In the genomic region with DNA sequence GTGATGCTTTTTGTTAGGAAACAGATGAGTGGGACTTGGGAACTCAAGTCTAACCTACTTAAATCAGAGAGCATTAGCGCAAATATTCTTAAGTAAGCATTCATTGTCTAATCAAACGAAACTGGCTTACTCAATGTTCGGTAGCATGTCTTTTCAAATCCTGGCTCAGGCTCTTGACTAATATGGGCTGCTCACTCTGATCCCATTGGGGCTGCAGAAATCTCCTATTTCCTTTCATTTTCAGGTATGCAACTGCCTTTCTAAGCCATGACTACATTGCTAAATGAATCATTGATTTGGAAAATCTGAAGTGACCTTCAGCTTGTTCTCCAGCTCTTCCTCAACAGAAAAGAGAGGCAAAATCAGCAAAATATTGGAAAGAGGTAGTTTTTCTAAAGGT, we compare ENCODE assay signal across 28 cellular contexts.
DNase-seq lines count a peak whose midpoint lies in the region; ATAC-seq and TF ChIP-seq lines count a peak whose summit lies in the region.
"Had no signal": no experiment of that assay in that cellular context is flagged by ENCODE, and none has a peak within 500 bp of the region (broad histone marks: within the 10 kb centered on the region; RNA-seq: fewer than 3 reads in every experiment).

No MANE protein-coding gene starts in this region.

- intact Hi-C loops in mammary epithelial cell (cut with micrococcal nuclease): no loop called here

- BruUV-seq in mammary epithelial cell (replicated peaks; lab: Mats Ljungman, UMichigan): no TSS peak

- DNase-seq in DMS53 (lab: John Stamatoyannopoulos, UW) (peak; percentile 8), DMS53 treated with DMSO at 0.1 percent for 48 hours (lab: John Stamatoyannopoulos, UW; ENCODE audit: unreplicated experiment) (no peak), mammary epithelial cell (peak; percentile 5), iris pigment epithelial cell (ENCODE audit: low read depth) (peak; percentile 80), SIG-M5 treated with dmso at 0.1 percent for 504 hours (lab: John Stamatoyannopoulos, UW; ENCODE audit: unreplicated experiment) (no peak), osteoblast (ENCODE audit: insufficient read length, low spot score, missing footprints) (no peak)
- no peak for DNase-seq in activated T-cell treated with anti-CD3 and anti-CD28 coated beads, Interleukin-2, amount 50 U/mL, for 4 hours
- DNase-seq: activated CD4-positive, alpha-beta T cell treated with anti-CD3 and anti-CD28 coated beads, Interleukin-2, amount 50 U/mL, for 48 hours; activated naive CD4-positive, alpha-beta T cell; activated naive CD8-positive, alpha-beta T cell treated with anti-CD3 and anti-CD28 coated beads, Interleukin-2, amount 50 U/mL, for 24 hours; activated T-cell treated with anti-CD3 and anti-CD28 coated beads, Interleukin-2, amount 50 U/mL, for 72 hours; C1 segment of cervical spinal cord; COR-L47; DND-41; GF-D8; KG1; kidney; NCI-H1417 treated with DMSO at 0.1 percent for 48 hours; NCI-H2107; RPMI8226; trophoblast cell had no signal

- ATAC-seq in activated T-cell treated with anti-CD3 and anti-CD28 coated beads, Interleukin-2, amount 50 U/mL, for 4 hours: no peak
- no peak for ATAC-seq in SK-N-SH treated with all-trans-retinoic acid at 6 μM for 48 hours
- ATAC-seq: activated CD4-positive, CD25-positive, alpha-beta regulatory T cell treated with anti-CD3 and anti-CD28 coated beads, Interleukin-2, amount 50 U/mL, for 24 hours; activated naive CD8-positive, alpha-beta T cell treated with anti-CD3 and anti-CD28 coated beads, Interleukin-2, amount 50 U/mL, for 24 hours; activated T-cell treated with anti-CD3 and anti-CD28 coated beads, Interleukin-2, amount 50 U/mL, for 72 hours; stimulated activated memory B cell treated with anti-CD40 and anti-IgM and Interleukin-4, amounts not matched to agents 10 μg/mL and 1 μg/mL and 100 μg/mL, for 72 hours had no signal

- WGBS in mammary epithelial cell (ENCODE audit: low coverage, missing lambda C conversion rate): 84% methylated on average over 3 of the region's 3 CpGs

- H3K4me3 Mint-ChIP-seq in activated T-cell treated with anti-CD3 and anti-CD28 coated beads, Interleukin-2, amount 50 U/mL, for 4 hours: no peak overlapping the region
- H3K4me3 Mint-ChIP-seq: activated naive CD8-positive, alpha-beta T cell treated with anti-CD3 and anti-CD28 coated beads, Interleukin-2, amount 50 U/mL, for 24 hours; activated T-cell treated with anti-CD3 and anti-CD28 coated beads, Interleukin-2, amount 50 U/mL, for 72 hours; neural progenitor cell; stimulated activated memory B cell treated with anti-CD40 and anti-IgM and Interleukin-4, amounts not matched to agents 10 μg/mL and 1 μg/mL and 100 μg/mL, for 72 hours had no signal

- no peaks in the 10 kb centered on the region for H3K4me1 Mint-ChIP-seq in activated T-cell treated with anti-CD3 and anti-CD28 coated beads, Interleukin-2, amount 50 U/mL, for 4 hours (ENCODE audit: low read depth)
- H3K4me1 Mint-ChIP-seq: activated naive CD8-positive, alpha-beta T cell treated with anti-CD3 and anti-CD28 coated beads, Interleukin-2, amount 50 U/mL, for 24 hours; stimulated activated memory B cell treated with anti-CD40 and anti-IgM and Interleukin-4, amounts not matched to agents 10 μg/mL and 1 μg/mL and 100 μg/mL, for 72 hours had no signal

- no peaks in the 10 kb centered on the region for H3K27me3 Mint-ChIP-seq in activated T-cell treated with anti-CD3 and anti-CD28 coated beads, Interleukin-2, amount 50 U/mL, for 4 hours (ENCODE audit: low read depth)
- H3K27me3 Mint-ChIP-seq: activated naive CD8-positive, alpha-beta T cell treated with anti-CD3 and anti-CD28 coated beads, Interleukin-2, amount 50 U/mL, for 24 hours; stimulated activated memory B cell treated with anti-CD40 and anti-IgM and Interleukin-4, amounts not matched to agents 10 μg/mL and 1 μg/mL and 100 μg/mL, for 72 hours had no signal

- no peak overlapping the region for H3K4me3 ChIP-seq in mammary epithelial cell (replicated peaks in 1 of 3; ENCODE audit: insufficient read depth in 1 of 3, low read depth in 2 of 3, low read length in 3 of 3)
- H3K4me3 ChIP-seq in osteoblast (ENCODE audit: insufficient read depth, low read length): no peak overlapping the region
- H3K4me3 ChIP-seq: HAP-1, neural progenitor cell, SK-N-MC had no signal

- H3K27ac ChIP-seq in mammary epithelial cell (ENCODE audit: insufficient read depth, low read depth, low read length) (no peak overlapping the region), osteoblast (ENCODE audit: low read depth, low read length) (no peak overlapping the region)
- H3K27ac ChIP-seq: 22Rv1, neural progenitor cell, SK-N-MC had no signal

- H3K9ac ChIP-seq in mammary epithelial cell (ENCODE audit: insufficient read depth, low read length): no peak overlapping the region
- H3K9ac ChIP-seq: neural progenitor cell had no signal

- H3K4me1 ChIP-seq in mammary epithelial cell (ENCODE audit: insufficient read depth, low read length): no peaks in the 10 kb centered on the region
- H3K4me1 ChIP-seq in osteoblast (ENCODE audit: insufficient read depth, low read length): no peaks in the 10 kb centered on the region

- H3K9me3 ChIP-seq in mammary epithelial cell (replicated peaks; ENCODE audit: insufficient read depth, low read length): no peaks in the 10 kb centered on the region
- H3K9me3 ChIP-seq in osteoblast (ENCODE audit: low read depth, low read length): no peaks in the 10 kb centered on the region
- H3K9me3 ChIP-seq: HAP-1 had no signal

- H3K79me2 ChIP-seq in mammary epithelial cell (ENCODE audit: insufficient read depth, low read length) (no peaks in the 10 kb centered on the region), osteoblast (ENCODE audit: insufficient read depth, low read length) (no peaks in the 10 kb centered on the region)

- TF ChIP-seq CTCF in mammary epithelial cell (conservative IDR thresholded peaks at IDR 0.05 in 1 of 2, IDR thresholded peaks at IDR 0.05 in 1 of 2; ENCODE audit: extremely low read depth in 1 of 2, insufficient read depth in 1 of 2, low read depth in 1 of 2, low read length in 2 of 2) (no peak), osteoblast (IDR thresholded peaks at IDR 0.05; ENCODE audit: extremely low read depth, low read depth, low read length) (no peak)

- H4K20me1 ChIP-seq in mammary epithelial cell (ENCODE audit: insufficient read depth, low read length) (no peaks in the 10 kb centered on the region), osteoblast (ENCODE audit: insufficient read depth, low read length) (no peaks in the 10 kb centered on the region)

- H3K36me3 ChIP-seq in mammary epithelial cell (ENCODE audit: insufficient read depth, low read length): no peaks in the 10 kb centered on the region
- H3K36me3 ChIP-seq in osteoblast (ENCODE audit: insufficient read depth, low read length): no peaks in the 10 kb centered on the region
- H3K36me3 ChIP-seq: HAP-1, neural progenitor cell had no signal

- in situ Hi-C loops in mammary epithelial cell (cut with MboI; ENCODE audit: low sequenced_read_pairs in 2 of 2): no loop called here

- CTCF ChIA-PET in mammary epithelial cell (lab: Charles Lee; ENCODE audit: low non-redundant PET): no interaction called here

- H3K9me3 Mint-ChIP-seq in activated T-cell treated with anti-CD3 and anti-CD28 coated beads, Interleukin-2, amount 50 U/mL, for 4 hours: no peaks in the 10 kb centered on the region
- H3K9me3 Mint-ChIP-seq: stimulated activated memory B cell treated with anti-CD40 and anti-IgM and Interleukin-4, amounts not matched to agents 10 μg/mL and 1 μg/mL and 100 μg/mL, for 72 hours had no signal

- dilution Hi-C loops in mammary epithelial cell (cut with HindIII; ENCODE audit: low sequenced_read_pairs): no loop called here

- no peaks in the 10 kb centered on the region for H3K27me3 ChIP-seq in mammary epithelial cell (ENCODE audit: insufficient read depth, low read length)
- no peaks in the 10 kb centered on the region for H3K27me3 ChIP-seq in osteoblast (ENCODE audit: insufficient read depth, low read length)
- H3K27me3 ChIP-seq: neural progenitor cell had no signal

- H3K4me2 ChIP-seq in mammary epithelial cell (ENCODE audit: insufficient read depth, low read depth, low read length): no peak overlapping the region
- H3K4me2 ChIP-seq in osteoblast (ENCODE audit: insufficient read depth, low read length): no peak overlapping the region
- H3K4me2 ChIP-seq: neural progenitor cell had no signal

- H3K36me3 Mint-ChIP-seq in activated T-cell treated with anti-CD3 and anti-CD28 coated beads, Interleukin-2, amount 50 U/mL, for 4 hours (ENCODE audit: insufficient read depth): no peaks in the 10 kb centered on the region
- H3K36me3 Mint-ChIP-seq: stimulated activated memory B cell treated with anti-CD40 and anti-IgM and Interleukin-4, amounts not matched to agents 10 μg/mL and 1 μg/mL and 100 μg/mL, for 72 hours had no signal

- H2AFZ ChIP-seq in mammary epithelial cell (ENCODE audit: low read depth, low read length): no peak overlapping the region
- H2AFZ ChIP-seq in osteoblast (ENCODE audit: low read length): no peak overlapping the region
- H2AFZ ChIP-seq: neural progenitor cell had no signal

TF ChIP-seq in SK-N-SH treated with all-trans-retinoic acid at 6 μM for 48 hours, 23 proteins besides CTCF, POLR2A, EP300 and RAD21:
- TF ChIP-seq, protein P1, sequence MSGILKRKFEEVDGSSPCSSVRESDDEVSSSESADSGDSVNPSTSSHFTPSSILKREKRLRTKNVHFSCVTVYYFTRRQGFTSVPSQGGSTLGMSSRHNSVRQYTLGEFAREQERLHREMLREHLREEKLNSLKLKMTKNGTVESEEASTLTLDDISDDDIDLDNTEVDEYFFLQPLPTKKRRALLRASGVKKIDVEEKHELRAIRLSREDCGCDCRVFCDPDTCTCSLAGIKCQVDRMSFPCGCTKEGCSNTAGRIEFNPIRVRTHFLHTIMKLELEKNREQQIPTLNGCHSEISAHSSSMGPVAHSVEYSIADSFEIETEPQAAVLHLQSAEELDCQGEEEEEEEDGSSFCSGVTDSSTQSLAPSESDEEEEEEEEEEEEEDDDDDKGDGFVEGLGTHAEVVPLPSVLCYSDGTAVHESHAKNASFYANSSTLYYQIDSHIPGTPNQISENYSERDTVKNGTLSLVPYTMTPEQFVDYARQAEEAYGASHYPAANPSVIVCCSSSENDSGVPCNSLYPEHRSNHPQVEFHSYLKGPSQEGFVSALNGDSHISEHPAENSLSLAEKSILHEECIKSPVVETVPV (CRISPR knock-in tag; IDR thresholded peaks at IDR 0.05): no peak

Comparison
In these comparisons a context has a peak if more than half of its experiments do, and no peak if none do; other contexts are left out.
1. DNase-seq: peak in DMS53 (single experiment), mammary epithelial cell (single experiment) and iris pigment epithelial cell (single experiment); none in DMS53 treated with DMSO at 0.1 percent for 48 hours (single experiment), activated T-cell treated with anti-CD3 and anti-CD28 coated beads, Interleukin-2, amount 50 U/mL, for 4 hours (single experiment), SIG-M5 treated with dmso at 0.1 percent for 504 hours (single experiment) and osteoblast (single experiment).